ENCODE assay signal across 1 cellular context in the genomic region with DNA sequence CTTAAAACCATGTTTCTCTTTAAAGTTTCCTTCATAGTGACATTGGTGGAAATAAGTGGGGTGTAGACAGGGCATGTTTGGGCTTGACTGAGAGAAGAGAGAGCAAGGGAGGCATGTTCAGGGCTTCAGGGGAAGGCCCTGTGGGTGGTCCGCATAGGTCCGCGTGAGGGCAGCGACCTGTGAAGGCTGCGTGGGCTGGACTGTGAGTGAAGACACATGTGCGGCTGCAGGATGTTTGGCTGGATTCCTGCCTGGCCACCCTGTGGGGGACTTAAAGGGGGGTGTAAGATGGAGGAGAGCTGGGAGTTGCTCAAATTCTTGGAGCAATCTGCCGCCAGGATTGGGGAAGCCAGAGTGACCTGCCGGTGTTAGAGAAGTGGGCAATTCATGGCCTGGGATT.
TF ChIP-seq lines count a peak whose summit lies in the region.

No MANE protein-coding gene starts in this region.

TF ChIP-seq in HEK293, 187 proteins besides CTCF, POLR2A, EP300 and RAD21 (continued from another document):
- TF ChIP-seq, protein P1, sequence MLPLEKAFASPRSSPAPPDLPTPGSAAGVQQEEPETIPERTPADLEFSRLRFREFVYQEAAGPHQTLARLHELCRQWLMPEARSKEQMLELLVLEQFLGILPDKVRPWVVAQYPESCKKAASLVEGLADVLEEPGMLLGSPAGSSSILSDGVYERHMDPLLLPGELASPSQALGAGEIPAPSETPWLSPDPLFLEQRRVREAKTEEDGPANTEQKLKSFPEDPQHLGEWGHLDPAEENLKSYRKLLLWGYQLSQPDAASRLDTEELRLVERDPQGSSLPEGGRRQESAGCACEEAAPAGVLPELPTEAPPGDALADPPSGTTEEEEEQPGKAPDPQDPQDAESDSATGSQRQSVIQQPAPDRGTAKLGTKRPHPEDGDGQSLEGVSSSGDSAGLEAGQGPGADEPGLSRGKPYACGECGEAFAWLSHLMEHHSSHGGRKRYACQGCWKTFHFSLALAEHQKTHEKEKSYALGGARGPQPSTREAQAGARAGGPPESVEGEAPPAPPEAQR (tag by site-specific recombination; IDR thresholded peaks at IDR 0.05): no peak
- TF ChIP-seq ZFHX2 (tag by site-specific recombination; conservative IDR thresholded peaks at IDR 0.05) (peak; percentile 36; the same call in 1 of the 2 replicates), ZNF394 (tag by site-specific recombination; IDR thresholded peaks at IDR 0.05; ENCODE audit: borderline replicate concordance) (no peak), ZNF423 (tag by site-specific recombination; IDR thresholded peaks at IDR 0.05) (no peak), GLI4 (tag by site-specific recombination; IDR thresholded peaks at IDR 0.05) (no peak), MZF1 (tag by site-specific recombination; IDR thresholded peaks at IDR 0.05; ENCODE audit: borderline replicate concordance) (no peak), SETDB1 (IDR thresholded peaks at IDR 0.05; ENCODE audit: insufficient read length, low read length) (no peak), YY1 (tag by site-specific recombination; IDR thresholded peaks at IDR 0.05) (no peak)
- TF ChIP-seq, protein P2, sequence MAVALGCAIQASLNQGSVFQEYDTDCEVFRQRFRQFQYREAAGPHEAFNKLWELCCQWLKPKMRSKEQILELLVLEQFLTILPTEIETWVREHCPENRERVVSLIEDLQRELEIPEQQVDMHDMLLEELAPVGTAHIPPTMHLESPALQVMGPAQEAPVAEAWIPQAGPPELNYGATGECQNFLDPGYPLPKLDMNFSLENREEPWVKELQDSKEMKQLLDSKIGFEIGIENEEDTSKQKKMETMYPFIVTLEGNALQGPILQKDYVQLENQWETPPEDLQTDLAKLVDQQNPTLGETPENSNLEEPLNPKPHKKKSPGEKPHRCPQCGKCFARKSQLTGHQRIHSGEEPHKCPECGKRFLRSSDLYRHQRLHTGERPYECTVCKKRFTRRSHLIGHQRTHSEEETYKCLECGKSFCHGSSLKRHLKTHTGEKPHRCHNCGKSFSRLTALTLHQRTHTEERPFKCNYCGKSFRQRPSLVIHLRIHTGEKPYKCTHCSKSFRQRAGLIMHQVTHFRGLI (tag by site-specific recombination; IDR thresholded peaks at IDR 0.05): no peak
- TF ChIP-seq, protein P3, sequence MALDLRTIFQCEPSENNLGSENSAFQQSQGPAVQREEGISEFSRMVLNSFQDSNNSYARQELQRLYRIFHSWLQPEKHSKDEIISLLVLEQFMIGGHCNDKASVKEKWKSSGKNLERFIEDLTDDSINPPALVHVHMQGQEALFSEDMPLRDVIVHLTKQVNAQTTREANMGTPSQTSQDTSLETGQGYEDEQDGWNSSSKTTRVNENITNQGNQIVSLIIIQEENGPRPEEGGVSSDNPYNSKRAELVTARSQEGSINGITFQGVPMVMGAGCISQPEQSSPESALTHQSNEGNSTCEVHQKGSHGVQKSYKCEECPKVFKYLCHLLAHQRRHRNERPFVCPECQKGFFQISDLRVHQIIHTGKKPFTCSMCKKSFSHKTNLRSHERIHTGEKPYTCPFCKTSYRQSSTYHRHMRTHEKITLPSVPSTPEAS (tag by site-specific recombination; IDR thresholded peaks at IDR 0.05): no peak
